ENCODE assay signal across 18 cellular contexts in the genomic region with DNA sequence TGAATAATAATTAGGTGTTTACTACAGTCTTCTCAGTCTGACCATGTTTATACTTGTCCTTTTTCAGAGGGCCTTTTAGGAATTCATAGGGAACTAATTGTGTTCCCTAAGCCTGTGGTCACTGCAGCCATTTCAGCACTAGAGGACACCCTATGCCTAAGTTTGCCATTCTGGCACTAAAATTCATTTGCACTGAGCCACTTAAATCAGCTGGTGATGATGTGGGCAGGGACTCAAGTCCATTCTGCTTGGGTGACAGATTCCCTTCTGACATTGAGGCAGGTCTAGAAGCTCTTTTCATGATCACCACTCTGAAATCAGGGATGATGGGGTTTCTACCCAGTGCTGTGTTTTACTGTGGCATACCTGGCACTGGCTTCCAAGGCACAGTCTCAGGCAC.
DNase-seq lines count a peak whose midpoint lies in the region; ATAC-seq and TF ChIP-seq lines count a peak whose summit lies in the region.
"Had no signal": no experiment of that assay in that cellular context is flagged by ENCODE, and none has a peak within 500 bp of the region (broad histone marks: within the 10 kb centered on the region; RNA-seq: fewer than 3 reads in every experiment).

No MANE protein-coding gene starts in this region.

- H3K4me3 Mint-ChIP-seq in endothelial cell (ENCODE audit: unreplicated experiment) (no peak overlapping the region), neural crest cell (no peak overlapping the region)
- H3K4me3 Mint-ChIP-seq: activated CD8-positive, alpha-beta T cell treated with anti-CD3 and anti-CD28 coated beads, Interleukin-2, amount 10 ng/mL, durations not matched to agents 7 days and 5 days; stimulated activated naive B cell treated with anti-CD40 and anti-IgM and Interleukin-4, amounts not matched to agents 10 μg/mL and 1 μg/mL and 100 μg/mL, for 72 hours had no signal

- ATAC-seq in HG03460 (IDR thresholded peaks at IDR 0.05; ENCODE audit: unreplicated experiment), result no peak
- ATAC-seq: activated CD8-positive, alpha-beta T cell treated with anti-CD3 and anti-CD28 coated beads, Interleukin-2, amount 10 ng/mL, durations not matched to agents 7 days and 5 days; left ventricle myocardium superior; stimulated activated naive B cell treated with anti-CD40 and anti-IgM and Interleukin-4, amounts not matched to agents 10 μg/mL and 1 μg/mL and 100 μg/mL, for 72 hours had no signal

- TF ChIP-seq CTCF in GM12874 (IDR thresholded peaks at IDR 0.05; ENCODE audit: insufficient read depth, low read depth, low read length), result peak; percentile 12; the same call in 1 of the 2 replicates
- no peak for TF ChIP-seq CTCF in endothelial cell (IDR thresholded peaks at IDR 0.05; ENCODE audit: unreplicated experiment)
- TF ChIP-seq CTCF in neural crest cell (conservative IDR thresholded peaks at IDR 0.05), result peak; percentile 38

- H3K27me3 Mint-ChIP-seq in endothelial cell (ENCODE audit: unreplicated experiment) (no peaks in the 10 kb centered on the region), neural crest cell (ENCODE audit: low read depth) (no peaks in the 10 kb centered on the region)
- H3K27me3 Mint-ChIP-seq: stimulated activated naive B cell treated with anti-CD40 and anti-IgM and Interleukin-4, amounts not matched to agents 10 μg/mL and 1 μg/mL and 100 μg/mL, for 72 hours had no signal

- no peaks in the 10 kb centered on the region for H3K36me3 Mint-ChIP-seq in endothelial cell (ENCODE audit: low read depth, unreplicated experiment)
- no peaks in the 10 kb centered on the region for H3K36me3 Mint-ChIP-seq in neural crest cell (ENCODE audit: low read depth)
- H3K36me3 Mint-ChIP-seq: stimulated activated naive B cell treated with anti-CD40 and anti-IgM and Interleukin-4, amounts not matched to agents 10 μg/mL and 1 μg/mL and 100 μg/mL, for 72 hours had no signal

- H3K27ac Mint-ChIP-seq in endothelial cell (ENCODE audit: unreplicated experiment) (no peak overlapping the region), neural crest cell (ENCODE audit: unreplicated experiment) (no peak overlapping the region)
- H3K27ac Mint-ChIP-seq: activated CD8-positive, alpha-beta T cell treated with anti-CD3 and anti-CD28 coated beads, Interleukin-2, amount 10 ng/mL, durations not matched to agents 7 days and 5 days; stimulated activated naive B cell treated with anti-CD40 and anti-IgM and Interleukin-4, amounts not matched to agents 10 μg/mL and 1 μg/mL and 100 μg/mL, for 72 hours had no signal

- no peaks in the 10 kb centered on the region for H3K4me1 Mint-ChIP-seq in endothelial cell (ENCODE audit: unreplicated experiment)
- H3K4me1 Mint-ChIP-seq in neural crest cell, result peaks cover under 1% of the 10 kb centered on the region
- H3K4me1 Mint-ChIP-seq: stimulated activated naive B cell treated with anti-CD40 and anti-IgM and Interleukin-4, amounts not matched to agents 10 μg/mL and 1 μg/mL and 100 μg/mL, for 72 hours had no signal

- DNase-seq in NCI-H69 (lab: John Stamatoyannopoulos, UW) (peak; percentile 57), endothelial cell (ENCODE audit: low spot score) (peak; percentile 5), neural crest cell (ENCODE audit: low read depth, low spot score) (no peak), dermis blood vessel endothelial cell (no peak), NCI-H128 (lab: John Stamatoyannopoulos, UW; ENCODE audit: unreplicated experiment) (no peak)
- DNase-seq in activated CD4-positive, CD25-positive, alpha-beta regulatory T cell (lab: John Stamatoyannopoulos, UW), result no peak
- DNase-seq: activated CD8-positive, alpha-beta T cell treated with anti-CD3 and anti-CD28 coated beads, Interleukin-2, amount 10 ng/mL, durations not matched to agents 7 days and 5 days; BE2C; central memory CD4-positive, alpha-beta T cell; DMS79 treated with DMSO at 0.1 percent for 48 hours; effector CD4-positive, alpha-beta T cell; left ventricle myocardium superior; NCI-H524 treated with DMSO at 0.1 percent for 48 hours; RPMI8226; stimulated activated CD4-positive, alpha-beta T cell treated with anti-CD3 and anti-CD28 coated beads, Interleukin-12 subunit alpha, Interleukin-12 subunit beta, amount 100 ng/mL, for 4 hours; stimulated activated naive B cell treated with anti-CD40 and anti-IgM and Interleukin-4, amounts not matched to agents 10 μg/mL and 1 μg/mL and 100 μg/mL, for 72 hours had no signal

- H3K9me3 Mint-ChIP-seq in endothelial cell (ENCODE audit: unreplicated experiment) (no peaks in the 10 kb centered on the region), neural crest cell (no peaks in the 10 kb centered on the region)

Comparison
In these comparisons a context has a peak if more than half of its experiments do, and no peak if none do; other contexts are left out.
1. DNase-seq: peak in NCI-H69 (single experiment) and endothelial cell (single experiment); none in neural crest cell (single experiment), activated CD4-positive, CD25-positive, alpha-beta regulatory T cell (0 of 4), dermis blood vessel endothelial cell (single experiment) and NCI-H128 (single experiment).